1 cellular context compared by ENCODE assay signal in the genomic region with DNA sequence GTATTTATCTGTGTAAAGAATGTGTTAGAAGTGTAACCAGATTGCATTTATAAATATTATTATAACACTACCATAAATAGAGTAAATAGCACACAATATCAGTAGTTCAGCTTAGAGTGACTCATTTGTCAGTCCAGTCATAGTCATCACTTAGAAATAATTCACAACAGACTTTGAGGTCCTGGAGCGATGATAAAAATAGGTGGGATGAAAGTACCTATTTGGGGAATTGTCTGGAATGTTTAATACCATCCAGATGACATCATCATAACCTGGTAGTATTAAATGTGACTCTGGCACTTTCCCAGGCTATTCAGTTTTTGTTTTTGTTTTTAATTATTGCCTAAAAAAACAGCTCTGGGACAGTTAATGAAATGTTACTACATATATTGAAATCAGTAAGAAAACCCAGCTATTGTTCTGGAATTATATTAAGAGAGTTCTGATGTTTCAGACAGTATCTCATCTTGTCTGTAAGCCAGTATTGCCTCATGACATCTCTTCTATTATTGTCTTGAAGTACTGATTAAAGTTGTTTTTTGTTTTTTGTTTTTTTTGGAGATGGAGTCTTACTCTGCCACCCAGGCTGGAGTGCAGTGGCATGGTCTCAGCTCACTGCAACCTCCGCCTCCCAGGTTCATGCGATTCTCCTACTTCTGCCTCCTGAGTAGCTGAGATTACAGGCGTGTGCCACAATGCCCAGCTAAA.
TF ChIP-seq lines count a peak whose summit lies in the region.

No MANE protein-coding gene starts in this region.

TF ChIP-seq in HepG2, 621 proteins besides CTCF, POLR2A, EP300 and RAD21 (continued from another document):
- TF ChIP-seq RFXAP (CRISPR knock-in tag; IDR thresholded peaks at IDR 0.05; ENCODE audit: borderline replicate concordance), result no peak
- TF ChIP-seq KLF6 (CRISPR knock-in tag; IDR thresholded peaks at IDR 0.05), result no peak
